Comparison of ENCODE assay signal across 8 cellular contexts in the genomic region with DNA sequence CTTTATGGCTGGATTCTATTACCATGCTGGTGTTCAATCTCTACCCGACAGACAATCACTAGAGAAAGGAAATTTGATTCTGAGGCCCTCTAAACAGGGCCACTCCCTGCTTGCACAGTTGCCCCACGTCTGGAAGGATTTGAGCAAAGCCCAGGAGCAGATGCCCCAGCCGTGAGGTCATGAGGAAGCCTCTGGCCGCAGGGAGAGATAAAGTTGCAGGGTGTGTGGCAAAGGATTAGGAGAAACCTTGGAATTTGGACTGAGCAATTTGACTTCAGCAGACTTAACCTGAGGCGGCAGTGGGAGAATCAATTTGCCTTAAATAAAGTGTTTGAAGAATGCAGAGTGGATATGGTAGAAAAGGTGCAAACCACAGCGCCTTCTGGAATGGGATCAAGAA. TPM values are rescaled to one million over a fixed set of nuclear protein-coding genes. Genes with fewer than 3 reads are reported as not detected.
DNase-seq lines count a peak whose midpoint lies in the region; ATAC-seq and TF ChIP-seq lines count a peak whose summit lies in the region.

No MANE protein-coding gene starts in this region.

- H3K9me3 Mint-ChIP-seq in CD4-positive, alpha-beta memory T cell: no peaks in the 10 kb centered on the region
- peaks cover 3% of the 10 kb centered on the region for H3K9me3 Mint-ChIP-seq in activated naive CD8-positive, alpha-beta T cell treated with anti-CD3 and anti-CD28 coated beads for 36 hours

- POLR2A ChIA-PET in CD4-positive, alpha-beta memory T cell (lab: Charles Lee; ENCODE audit: partially characterized antibody): interaction anchor here (3.5 to 19.0 kb wide), 2 partner anchors 13 to 40 kb away, joined by 24 to 304 read pairs; a partner anchor contains a TSS

- CTCF ChIA-PET in CD4-positive, alpha-beta memory T cell (lab: Charles Lee; ENCODE audit: partially characterized antibody): no interaction called here

- no peak for ATAC-seq in HG03175 (IDR thresholded peaks at IDR 0.05; ENCODE audit: unreplicated experiment)

- no peaks in the 10 kb centered on the region for H3K9me3 ChIP-seq in CD4-positive, alpha-beta memory T cell (ENCODE audit: control insufficient read depth in 1 of 2, low read length in 2 of 2)
- H3K9me3 ChIP-seq in duodenal mucosa (ENCODE audit: control insufficient read depth in 1 of 2, low read length in 2 of 2) (no peaks in the 10 kb centered on the region), mucosa of stomach (ENCODE audit: control insufficient read depth, low read length) (no peaks in the 10 kb centered on the region), spleen (no peaks in the 10 kb centered on the region)

- peak overlapping the region in 5 of 7 donors; percentile 13 to 92 (median 34) for H3K27ac Mint-ChIP-seq in CD4-positive, alpha-beta memory T cell
- no peak overlapping the region for H3K27ac Mint-ChIP-seq in activated naive CD8-positive, alpha-beta T cell treated with anti-CD3 and anti-CD28 coated beads for 36 hours

- no peak overlapping the region for H3K4me3 ChIP-seq in CD4-positive, alpha-beta memory T cell (ENCODE audit: low read length in 2 of 2)
- H3K4me3 ChIP-seq in duodenal mucosa (ENCODE audit: low read depth in 1 of 2, low read length in 2 of 2): no peak overlapping the region
- H3K4me3 ChIP-seq in mucosa of stomach (ENCODE audit: low read length): no peak overlapping the region
- no peak overlapping the region for H3K4me3 ChIP-seq in spleen

- no peak for TF ChIP-seq CTCF in spleen (IDR thresholded peaks at IDR 0.05 in 8 of 11, conservative IDR thresholded peaks at IDR 0.05 in 3 of 11)

- H3K9ac ChIP-seq in duodenal mucosa (ENCODE audit: low read depth in 1 of 2, low read length in 2 of 2): peak overlapping the region in 1 of 2 donors; percentile 14
- H3K9ac ChIP-seq in mucosa of stomach (ENCODE audit: low read length): peak overlapping the region; percentile 10

- no peaks in the 10 kb centered on the region for H3K36me3 ChIP-seq in CD4-positive, alpha-beta memory T cell (ENCODE audit: insufficient read depth, low read length)
- H3K36me3 ChIP-seq in duodenal mucosa (ENCODE audit: control insufficient read depth in 1 of 2, insufficient read depth in 2 of 2, low read length in 2 of 2) (no peaks in the 10 kb centered on the region), mucosa of stomach (ENCODE audit: control insufficient read depth, insufficient read depth, low read length) (no peaks in the 10 kb centered on the region), spleen (no peaks in the 10 kb centered on the region)

- no peaks in the 10 kb centered on the region for H3K27me3 ChIP-seq in CD4-positive, alpha-beta memory T cell (ENCODE audit: insufficient read depth, low read length)
- H3K27me3 ChIP-seq in duodenal mucosa (ENCODE audit: control insufficient read depth in 1 of 2, insufficient read depth in 2 of 2, low read length in 2 of 2): no peaks in the 10 kb centered on the region
- H3K27me3 ChIP-seq in mucosa of stomach (ENCODE audit: control insufficient read depth, insufficient read depth, low read length): no peaks in the 10 kb centered on the region
- no peaks in the 10 kb centered on the region for H3K27me3 ChIP-seq in spleen (replicated peaks in 1 of 7)

- H3K4me1 Mint-ChIP-seq in CD4-positive, alpha-beta memory T cell: peaks cover 22 to 35% (median 28%) of the 10 kb centered on the region in 4 donors
- peaks cover 22% of the 10 kb centered on the region for H3K4me1 Mint-ChIP-seq in activated naive CD8-positive, alpha-beta T cell treated with anti-CD3 and anti-CD28 coated beads for 36 hours

- intact Hi-C loops in CD4-positive, alpha-beta memory T cell (cut with micrococcal nuclease): no loop called here
- intact Hi-C loops in spleen (cut with DNase I; ENCODE audit: low total_unique reads): no loop called here

- H3K27me3 Mint-ChIP-seq in CD4-positive, alpha-beta memory T cell: no peaks in the 10 kb centered on the region
- H3K27me3 Mint-ChIP-seq in activated naive CD8-positive, alpha-beta T cell treated with anti-CD3 and anti-CD28 coated beads for 36 hours: no peaks in the 10 kb centered on the region

- H3K4me3 Mint-ChIP-seq in CD4-positive, alpha-beta memory T cell: peak overlapping the region in 1 of 8 donors; percentile 21
- H3K4me3 Mint-ChIP-seq in activated naive CD8-positive, alpha-beta T cell treated with anti-CD3 and anti-CD28 coated beads for 36 hours: no peak overlapping the region

- H3K36me3 Mint-ChIP-seq in CD4-positive, alpha-beta memory T cell: no peaks in the 10 kb centered on the region
- H3K36me3 Mint-ChIP-seq in activated naive CD8-positive, alpha-beta T cell treated with anti-CD3 and anti-CD28 coated beads for 36 hours: peaks cover 3% of the 10 kb centered on the region

- no peak for TF ChIP-seq POLR2A in spleen (IDR thresholded peaks at IDR 0.05)

- 79 to 94% (median 85%) methylated on average over 6 of the region's 6 CpGs for WGBS in spleen, 5 donors

- peaks cover 21% of the 10 kb centered on the region for H3K4me1 ChIP-seq in CD4-positive, alpha-beta memory T cell (ENCODE audit: insufficient read depth, low read length)
- peaks cover 27 to 29% of the 10 kb centered on the region in 2 donors for H3K4me1 ChIP-seq in duodenal mucosa (ENCODE audit: control insufficient read depth in 1 of 2, insufficient read depth in 2 of 2, low read length in 2 of 2)
- peaks cover 29% of the 10 kb centered on the region for H3K4me1 ChIP-seq in mucosa of stomach (ENCODE audit: control insufficient read depth, insufficient read depth, low read length)
- H3K4me1 ChIP-seq in spleen: peaks cover 4 to 23% (median 16%) of the 10 kb centered on the region in 6 donors

- no peak overlapping the region for H3K27ac ChIP-seq in CD4-positive, alpha-beta memory T cell (ENCODE audit: low read depth, low read length)
- H3K27ac ChIP-seq in duodenal mucosa (ENCODE audit: low read depth, low read length) (peak overlapping the region; percentile 6), spleen (no peak overlapping the region)

- no peak for DNase-seq in CD4-positive, alpha-beta memory T cell
- DNase-seq in M059J (ENCODE audit: low read depth): peak; percentile 90
- DNase-seq in stimulated activated CD4-positive, alpha-beta T cell treated with anti-CD3 and anti-CD28 coated beads, Interleukin-4, amount 100 ng/mL, for 1 hour: no peak
- no peak for DNase-seq in spleen
- no peak for DNase-seq in activated naive CD8-positive, alpha-beta T cell treated with anti-CD3 and anti-CD28 coated beads for 36 hours

RNA-seq across cellular contexts. Expression of a gene that starts 40.2 kb away (rescaled TPM):
- 100 to 1,000 TPM; 291 to 311 TPM for total RNA-seq in CD4-positive, alpha-beta memory T cell
- 100 to 1,000 TPM; 814 to 865 TPM for polyA plus RNA-seq in CD4-positive, alpha-beta memory T cell
- total RNA-seq in M059J (2014; rRNA removed; shearing (Covaris generic)): 4.8 and 9.9 TPM in 2 replicates
- 100 to 1,000 TPM in 5 of 7 donors, 10 to 100 TPM in 2; 65.0 to 211 (median 135) TPM for total RNA-seq in spleen
- 10 to 100 TPM; 18.8 to 26.6 (median 19.6) TPM for polyA plus RNA-seq in spleen
- 100 to 1,000 TPM; 117 to 125 TPM for total RNA-seq in activated naive CD8-positive, alpha-beta T cell treated with anti-CD3 and anti-CD28 coated beads for 36 hours
